13 cellular contexts compared by ENCODE assay signal in the genomic region with DNA sequence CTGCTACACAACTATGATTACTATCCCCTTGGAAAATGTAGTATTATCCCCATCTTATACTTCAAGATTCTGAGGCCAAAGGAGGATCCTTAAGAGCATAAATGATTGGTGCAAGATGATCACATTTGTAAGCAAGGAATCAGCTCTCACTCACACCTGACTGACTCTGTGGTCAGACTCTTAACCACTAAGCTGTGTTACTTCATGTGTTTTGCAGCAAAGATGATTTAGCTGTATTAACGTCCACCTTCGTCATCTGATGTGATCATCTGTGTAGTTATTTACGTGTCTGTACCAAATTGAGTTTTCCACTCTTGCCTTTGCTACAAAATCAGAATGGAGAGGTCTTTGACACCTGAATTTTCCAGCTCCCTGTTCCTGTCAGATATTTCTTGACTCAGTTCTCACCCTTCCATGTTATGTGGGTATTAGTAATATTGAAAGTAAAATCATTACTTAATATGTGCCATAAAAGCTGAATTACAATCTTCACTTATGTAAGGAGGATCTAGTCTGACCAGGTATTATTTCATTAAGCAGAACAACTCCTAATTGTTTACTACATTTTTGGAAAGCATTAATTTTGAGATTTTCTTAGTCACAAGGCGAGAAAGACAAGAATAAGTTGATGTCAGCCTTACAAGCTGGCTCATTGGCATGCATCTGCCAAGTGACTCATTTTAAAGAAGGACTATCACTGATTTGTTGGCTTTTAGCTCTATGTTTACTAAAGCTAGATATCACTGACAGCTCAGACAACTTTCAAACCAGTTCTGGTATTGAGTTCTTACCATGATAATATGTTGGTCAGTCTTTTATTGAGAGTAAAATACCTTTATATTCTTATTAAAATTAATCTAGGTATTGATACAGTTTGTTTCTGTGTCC.
A peak's percentile ranks its signal among the peaks of the same experiment; 100 is the strongest.
DNase-seq lines count a peak whose midpoint lies in the region; ATAC-seq and TF ChIP-seq lines count a peak whose summit lies in the region.
"Had no signal": no experiment of that assay in that cellular context is flagged by ENCODE, and none has a peak within 500 bp of the region (broad histone marks: within the 10 kb centered on the region; RNA-seq: fewer than 3 reads in every experiment).

No MANE protein-coding gene starts in this region.

- no peaks in the 10 kb centered on the region for H3K27me3 Mint-ChIP-seq in MCF 10A (ENCODE audit: insufficient read depth, unreplicated experiment)
- no peaks in the 10 kb centered on the region for H3K27me3 Mint-ChIP-seq in activated CD4-positive, alpha-beta memory T cell treated with anti-CD3 and anti-CD28 coated beads, Interleukin-2, amount 10 ng/mL, durations not matched to agents 7 days and 5 days

- no peaks in the 10 kb centered on the region for H3K4me1 Mint-ChIP-seq in MCF 10A (ENCODE audit: insufficient read depth, unreplicated experiment)
- no peaks in the 10 kb centered on the region for H3K4me1 Mint-ChIP-seq in activated CD4-positive, alpha-beta memory T cell treated with anti-CD3 and anti-CD28 coated beads, Interleukin-2, amount 10 ng/mL, durations not matched to agents 7 days and 5 days
- H3K4me1 Mint-ChIP-seq: immature natural killer cell had no signal

- H3K27ac Mint-ChIP-seq in MCF 10A (ENCODE audit: low read depth, unreplicated experiment): no peak overlapping the region
- H3K27ac Mint-ChIP-seq in activated CD4-positive, alpha-beta memory T cell treated with anti-CD3 and anti-CD28 coated beads, Interleukin-2, amount 10 ng/mL, durations not matched to agents 7 days and 5 days: no peak overlapping the region
- H3K27ac Mint-ChIP-seq: immature natural killer cell had no signal

- H3K4me3 Mint-ChIP-seq in MCF 10A (ENCODE audit: unreplicated experiment): no peak overlapping the region
- no peak overlapping the region for H3K4me3 Mint-ChIP-seq in activated CD4-positive, alpha-beta memory T cell treated with anti-CD3 and anti-CD28 coated beads, Interleukin-2, amount 10 ng/mL, durations not matched to agents 7 days and 5 days
- H3K4me3 Mint-ChIP-seq: activated T-cell treated with anti-CD3 and anti-CD28 coated beads, Interleukin-2, amount 50 U/mL, for 4 hours; immature natural killer cell had no signal

- H3K36me3 Mint-ChIP-seq in MCF 10A (ENCODE audit: insufficient read depth, unreplicated experiment): no peaks in the 10 kb centered on the region
- no peaks in the 10 kb centered on the region for H3K36me3 Mint-ChIP-seq in activated CD4-positive, alpha-beta memory T cell treated with anti-CD3 and anti-CD28 coated beads, Interleukin-2, amount 10 ng/mL, durations not matched to agents 7 days and 5 days (ENCODE audit: low read depth)
- H3K36me3 Mint-ChIP-seq: immature natural killer cell had no signal

- POLR2A ChIA-PET in MCF 10A (lab: Yijun Ruan, JAX): interaction anchor here (0.6 kb wide), 1 partner anchor 39 kb away, joined by 3 read pairs; no protein-coding TSS in a partner anchor
- POLR2A ChIA-PET in activated CD4-positive, alpha-beta memory T cell treated with anti-CD3 and anti-CD28 coated beads, Interleukin-2, amount 10 ng/mL, durations not matched to agents 7 days and 5 days (lab: Charles Lee): no interaction called here

- H3K9me3 ChIP-seq in left lung: peaks cover 0 to 6% of the 10 kb centered on the region in 2 donors

- CTCF ChIA-PET in MCF 10A (lab: Yijun Ruan, JAX): no interaction called here
- CTCF ChIA-PET in activated CD4-positive, alpha-beta memory T cell treated with anti-CD3 and anti-CD28 coated beads, Interleukin-2, amount 10 ng/mL, durations not matched to agents 7 days and 5 days (lab: Charles Lee): no interaction called here

- H3K27ac ChIP-seq in left lung: no peak overlapping the region

- no peak for TF ChIP-seq CTCF in left lung (IDR thresholded peaks at IDR 0.05)
- TF ChIP-seq CTCF in MCF 10A (IDR thresholded peaks at IDR 0.05; ENCODE audit: unreplicated experiment): no peak

- no TSS peak for BruUV-seq in MCF 10A (replicated peaks; lab: Mats Ljungman, UMichigan)

- H3K36me3 ChIP-seq in left lung: no peaks in the 10 kb centered on the region

- DNase-seq in kidney tubule cell (ENCODE audit: low spot score) (peak; percentile 59), NCI-H146 (lab: John Stamatoyannopoulos, UW) (no peak), left lung (no peak), MCF 10A (ENCODE audit: unreplicated experiment) (no peak)
- no peak for DNase-seq in activated CD4-positive, alpha-beta memory T cell treated with anti-CD3 and anti-CD28 coated beads, Interleukin-2, amount 10 ng/mL, durations not matched to agents 7 days and 5 days
- DNase-seq: activated CD4-positive, CD25-positive, alpha-beta regulatory T cell treated with anti-CD3 and anti-CD28 coated beads, Interleukin-2, amount 50 U/mL, for 72 hours; activated T-cell treated with anti-CD3 and anti-CD28 coated beads, Interleukin-2, amount 50 U/mL, for 4 hours; GF-D8; immature natural killer cell; NCI-H2029 treated with DMSO at 0.1 percent for 48 hours had no signal

- ATAC-seq in GM19023 (IDR thresholded peaks at IDR 0.05; ENCODE audit: unreplicated experiment) (peak; percentile 77), HG02610 (IDR thresholded peaks at IDR 0.05; ENCODE audit: unreplicated experiment) (peak; percentile 63), HG03520 (IDR thresholded peaks at IDR 0.05; ENCODE audit: unreplicated experiment) (peak; percentile 96), left lung (no peak)
- ATAC-seq: activated T-cell treated with anti-CD3 and anti-CD28 coated beads, Interleukin-2, amount 50 U/mL, for 4 hours had no signal

- intact Hi-C loops in left lung (cut with DNase I) (no loop called here), MCF 10A (cut with micrococcal nuclease) (no loop called here)

- no peaks in the 10 kb centered on the region for H3K9me3 Mint-ChIP-seq in MCF 10A (ENCODE audit: unreplicated experiment)
- peaks cover 4% of the 10 kb centered on the region for H3K9me3 Mint-ChIP-seq in activated CD4-positive, alpha-beta memory T cell treated with anti-CD3 and anti-CD28 coated beads, Interleukin-2, amount 10 ng/mL, durations not matched to agents 7 days and 5 days

- no peaks in the 10 kb centered on the region for H3K4me1 ChIP-seq in left lung

- H3K4me3 ChIP-seq in left lung: no peak overlapping the region

- H3K27me3 ChIP-seq in left lung: no peaks in the 10 kb centered on the region
